8 cellular contexts compared by ENCODE assay signal in the genomic region with DNA sequence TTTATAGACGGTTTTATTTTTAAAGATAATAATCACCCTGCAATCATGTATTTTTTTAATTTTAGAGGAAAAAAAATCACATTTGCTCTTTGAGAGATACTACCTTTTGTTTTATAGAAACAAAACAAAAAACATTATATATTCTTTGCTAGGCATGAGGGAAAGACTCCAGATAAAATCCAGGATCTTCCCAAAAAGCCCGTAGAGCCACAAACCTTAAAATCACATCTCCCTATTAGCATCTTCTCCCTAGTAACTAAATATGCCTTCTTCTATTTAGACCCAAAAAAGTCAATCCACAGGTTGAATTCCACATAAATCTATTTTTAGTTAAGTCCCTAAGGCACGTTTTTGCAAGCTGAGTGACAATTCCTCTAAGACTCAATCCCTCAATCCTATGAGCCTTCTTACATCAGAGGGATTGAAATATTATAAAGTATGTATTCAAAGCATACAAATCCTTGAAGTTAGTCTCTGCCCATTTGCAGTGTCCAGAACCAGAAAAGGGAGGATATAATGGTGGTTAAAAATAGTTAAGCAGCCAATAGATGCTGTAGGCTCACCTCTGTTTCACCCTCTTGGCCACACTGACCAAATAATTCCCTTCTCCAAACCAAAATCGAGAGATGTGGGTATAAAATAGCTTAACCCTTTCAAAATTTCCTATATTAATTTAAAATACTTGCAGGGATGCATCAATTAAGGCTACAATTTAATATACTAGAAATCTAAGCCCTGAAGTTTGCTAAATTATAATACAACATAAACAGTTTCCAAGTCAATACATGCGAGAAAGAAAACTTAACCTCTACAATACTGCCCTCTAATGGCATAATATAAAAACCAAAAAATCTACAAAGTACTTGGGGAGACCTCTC.
DNase-seq lines count a peak whose midpoint lies in the region; ATAC-seq, FAIRE-seq and TF ChIP-seq lines count a peak whose summit lies in the region.

No MANE protein-coding gene starts in this region.

- peaks cover 26 to 34% of the 10 kb centered on the region in 2 donors for H3K4me1 Mint-ChIP-seq in immature natural killer cell
- peaks cover 36% of the 10 kb centered on the region for H3K4me1 Mint-ChIP-seq in stimulated activated memory B cell treated with anti-CD40 and anti-IgM and Interleukin-4, amounts not matched to agents 10 μg/mL and 1 μg/mL and 100 μg/mL, for 72 hours

- POLR2A ChIA-PET in GM10248 (lab: Yijun Ruan, JAX): no interaction called here

- peak overlapping the region; percentile 79 to 96 (median 86) for H3K4me3 Mint-ChIP-seq in immature natural killer cell
- peak overlapping the region; percentile 50 for H3K4me3 Mint-ChIP-seq in stimulated activated memory B cell treated with anti-CD40 and anti-IgM and Interleukin-4, amounts not matched to agents 10 μg/mL and 1 μg/mL and 100 μg/mL, for 72 hours

- DNase-seq in GM10248 (ENCODE audit: extremely low spot score) (peak; percentile 48), NCI-H226 (peak; percentile 35), astrocyte of the hippocampus (ENCODE audit: low read depth, low spot score) (peak; percentile 43), immature natural killer cell (peak; percentile 58 to 66 (median 61))
- no peak for DNase-seq in stimulated activated CD4-positive, alpha-beta T cell treated with anti-CD3 and anti-CD28 coated beads, Interleukin-12 subunit alpha, Interleukin-12 subunit beta, amount 100 ng/mL, for 4 hours

- ATAC-seq in stimulated activated memory B cell treated with anti-CD40 and anti-IgM and Interleukin-4, amounts not matched to agents 10 μg/mL and 1 μg/mL and 100 μg/mL, for 72 hours: no peak
- ATAC-seq in esophagus mucosa: no peak

- H3K27me3 Mint-ChIP-seq in immature natural killer cell (ENCODE audit: low read depth in 3 of 3): peaks cover 2 to 6% (median 5%) of the 10 kb centered on the region in 3 donors
- H3K27me3 Mint-ChIP-seq in stimulated activated memory B cell treated with anti-CD40 and anti-IgM and Interleukin-4, amounts not matched to agents 10 μg/mL and 1 μg/mL and 100 μg/mL, for 72 hours: peaks cover 31% of the 10 kb centered on the region

- H3K9me3 Mint-ChIP-seq in immature natural killer cell: no peaks in the 10 kb centered on the region
- H3K9me3 Mint-ChIP-seq in stimulated activated memory B cell treated with anti-CD40 and anti-IgM and Interleukin-4, amounts not matched to agents 10 μg/mL and 1 μg/mL and 100 μg/mL, for 72 hours: no peaks in the 10 kb centered on the region

- peak; percentile 98 for FAIRE-seq in A204.1 (lab: Jason Lieb, UNC)

- no peaks in the 10 kb centered on the region for H3K36me3 Mint-ChIP-seq in immature natural killer cell
- H3K36me3 Mint-ChIP-seq in stimulated activated memory B cell treated with anti-CD40 and anti-IgM and Interleukin-4, amounts not matched to agents 10 μg/mL and 1 μg/mL and 100 μg/mL, for 72 hours: peaks cover 11% of the 10 kb centered on the region

- peak; percentile 27 for TF ChIP-seq CTCF in GM10248 (IDR thresholded peaks at IDR 0.05; ENCODE audit: control extremely low read depth, extremely low read depth, low read depth, missing control alignments)

- CTCF ChIA-PET in GM10248 (lab: Yijun Ruan, JAX): interaction anchor here (1.0 to 4.9 kb wide), 18 partner anchors 11 to 538 kb away, joined by 3 to 48 read pairs (median 5); no protein-coding TSS in a partner anchor

- peak overlapping the region in 5 of 6 donors; percentile 35 to 92 (median 53) for H3K27ac Mint-ChIP-seq in immature natural killer cell
- no peak overlapping the region for H3K27ac Mint-ChIP-seq in stimulated activated memory B cell treated with anti-CD40 and anti-IgM and Interleukin-4, amounts not matched to agents 10 μg/mL and 1 μg/mL and 100 μg/mL, for 72 hours
